16 cellular contexts compared by ENCODE assay signal in genomic region chr1:209780276-209780675, GRCh38. TPM values are rescaled to one million over a fixed set of nuclear protein-coding genes. Genes with fewer than 3 reads are reported as not detected.
A peak's percentile ranks its signal among the peaks of the same experiment; 100 is the strongest.
DNase-seq lines count a peak whose midpoint lies in the region; ATAC-seq, FAIRE-seq and TF ChIP-seq lines count a peak whose summit lies in the region.
"Had no signal": no experiment of that assay in that cellular context is flagged by ENCODE, and none has a peak within 500 bp of the region (broad histone marks: within the 10 kb centered on the region; RNA-seq: fewer than 3 reads in every experiment).

No MANE protein-coding gene starts in this region.

- H3K4me1 Mint-ChIP-seq in CD4-positive, alpha-beta memory T cell = peaks cover 24 to 60% (median 45%) of the 10 kb centered on the region in 4 donors
- H3K4me1 Mint-ChIP-seq in naive thymus-derived CD8-positive, alpha-beta T cell = peaks cover 15 to 63% (median 51%) of the 10 kb centered on the region in 4 donors

- no peak for TF ChIP-seq CTCF in bronchial epithelial cell (IDR thresholded peaks at IDR 0.05; ENCODE audit: insufficient read depth, low read length, severe bottlenecking)

- H3K9me3 ChIP-seq in CD4-positive, alpha-beta memory T cell (ENCODE audit: control insufficient read depth in 1 of 2, low read length in 2 of 2) = no peaks in the 10 kb centered on the region

- peaks cover 0 to 3% of the 10 kb centered on the region in 2 donors for H3K27me3 Mint-ChIP-seq in CD4-positive, alpha-beta memory T cell
- H3K27me3 Mint-ChIP-seq in naive thymus-derived CD8-positive, alpha-beta T cell = peaks cover 0 to 3% (median 0%) of the 10 kb centered on the region in 5 donors

- in situ Hi-C loops in KBM-7 (cut with MboI; ENCODE audit: low pct_unique_long_range_greater_than_20kb, low sequenced_read_pairs) = no loop called here

- peak overlapping the region in 5 of 7 donors; percentile 17 to 81 (median 60) for H3K27ac Mint-ChIP-seq in CD4-positive, alpha-beta memory T cell
- peak overlapping the region; percentile 33 to 91 (median 56) for H3K27ac Mint-ChIP-seq in naive thymus-derived CD8-positive, alpha-beta T cell

- no peak for DNase-seq in CD4-positive, alpha-beta memory T cell
- DNase-seq in GM19239 (ENCODE audit: insufficient read length, low spot score) (no peak), bronchial epithelial cell (ENCODE audit: low read depth) (peak; percentile 20), KBM-7 (no peak)
- no peak for DNase-seq in naive thymus-derived CD8-positive, alpha-beta T cell
- DNase-seq: activated CD4-positive, alpha-beta T cell treated with anti-CD3 and anti-CD28 coated beads for 4 hours; cortex of kidney; NCI-H2029; NCI-H446 treated with DMSO at 0.1 percent for 48 hours; occipital lobe; stimulated activated CD4-positive, alpha-beta T cell treated with anti-CD3 and anti-CD28 coated beads, Interleukin-4, amount 100 ng/mL, for 1 hour had no signal

- H3K36me3 ChIP-seq in CD4-positive, alpha-beta memory T cell (ENCODE audit: insufficient read depth, low read length) = peaks cover 68% of the 10 kb centered on the region
- peaks cover 2% of the 10 kb centered on the region for H3K36me3 ChIP-seq in bronchial epithelial cell (ENCODE audit: control insufficient read depth, insufficient read depth, low read length)

- POLR2A ChIA-PET in CD4-positive, alpha-beta memory T cell (lab: Charles Lee; ENCODE audit: partially characterized antibody) = interaction anchor here (1.7 to 31.0 kb wide), 2 partner anchors 21 to 43 kb away, joined by 5 to 1778 read pairs; partner anchors contain the start of gene TRAF3IP3
- POLR2A ChIA-PET in naive thymus-derived CD8-positive, alpha-beta T cell (lab: Charles Lee) = interaction anchor here (0.6 to 26.4 kb wide), 5 partner anchors 8 to 46 kb away, joined by 3 to 1192 read pairs (median 4); partner anchors contain the start of gene TRAF3IP3

- ATAC-seq in naive thymus-derived CD8-positive, alpha-beta T cell = no peak
- ATAC-seq in HG02885 (IDR thresholded peaks at IDR 0.05; ENCODE audit: poor library complexity, unreplicated experiment) (no peak), GM19452 (IDR thresholded peaks at IDR 0.05; ENCODE audit: unreplicated experiment) (no peak)

- H3K4me3 Mint-ChIP-seq in CD4-positive, alpha-beta memory T cell = no peak overlapping the region
- H3K4me3 Mint-ChIP-seq in naive thymus-derived CD8-positive, alpha-beta T cell = no peak overlapping the region

- H3K9me3 Mint-ChIP-seq in CD4-positive, alpha-beta memory T cell = peaks cover 0 to 4% (median 0%) of the 10 kb centered on the region in 8 donors
- H3K9me3 Mint-ChIP-seq in naive thymus-derived CD8-positive, alpha-beta T cell = no peaks in the 10 kb centered on the region

- peaks cover 42% of the 10 kb centered on the region for H3K4me1 ChIP-seq in CD4-positive, alpha-beta memory T cell (ENCODE audit: insufficient read depth, low read length)

- no peak overlapping the region for H3K27ac ChIP-seq in CD4-positive, alpha-beta memory T cell (ENCODE audit: low read depth, low read length)

- peak; percentile 18 for FAIRE-seq in GM19239 (lab: Jason Lieb, UNC)
- peak; percentile 62 for FAIRE-seq in bronchial epithelial cell (lab: Jason Lieb, UNC)

- H3K27me3 ChIP-seq in CD4-positive, alpha-beta memory T cell (ENCODE audit: insufficient read depth, low read length) = no peaks in the 10 kb centered on the region
- H3K27me3 ChIP-seq in bronchial epithelial cell (ENCODE audit: control insufficient read depth, insufficient read depth, low read length) = no peaks in the 10 kb centered on the region

- H3K36me3 Mint-ChIP-seq in CD4-positive, alpha-beta memory T cell = peaks cover 53 to 61% of the 10 kb centered on the region in 2 donors
- H3K36me3 Mint-ChIP-seq in naive thymus-derived CD8-positive, alpha-beta T cell = peaks cover 4 to 23% (median 21%) of the 10 kb centered on the region in 3 donors

- H3K4me3 ChIP-seq in CD4-positive, alpha-beta memory T cell (ENCODE audit: low read length in 2 of 2) = no peak overlapping the region
- no peak overlapping the region for H3K4me3 ChIP-seq in bronchial epithelial cell (ENCODE audit: low read depth, low read length)

- intact Hi-C loops in CD4-positive, alpha-beta memory T cell (cut with micrococcal nuclease) = loop anchor here (5.0 kb wide), 1 partner anchor 33 kb away; no protein-coding TSS in a partner anchor

- CTCF ChIA-PET in CD4-positive, alpha-beta memory T cell (lab: Charles Lee; ENCODE audit: partially characterized antibody) = interaction anchor here (1.7 to 6.0 kb wide), 2 partner anchors 11 to 44 kb away, joined by 5 to 28 read pairs; no protein-coding TSS in a partner anchor

RNA-seq across cellular contexts. Expression of gene C1orf74, which starts 4.1 kb away (rescaled TPM):
- 1 to 10 TPM; 1.2 TPM for total RNA-seq in CD4-positive, alpha-beta memory T cell
- polyA plus RNA-seq in CD4-positive, alpha-beta memory T cell = under 1 TPM in 1 of 2 donors, not detected in 1; 0.41 TPM
- total RNA-seq in bronchial epithelial cell = 6.8 and 11.6 TPM in 2 replicates
- total RNA-seq in naive thymus-derived CD8-positive, alpha-beta T cell = 1 to 10 TPM; 1.7 to 1.8 TPM
- under 1 TPM; 0.30 to 0.88 (median 0.55) TPM for polyA plus RNA-seq in naive thymus-derived CD8-positive, alpha-beta T cell

RNA-seq across cellular contexts. Expression of gene TRAF3IP3, which starts 24.4 kb away (rescaled TPM):
- total RNA-seq in CD4-positive, alpha-beta memory T cell = 100 to 1,000 TPM; 571 to 574 TPM
- 100 to 1,000 TPM; 435 to 487 TPM for polyA plus RNA-seq in CD4-positive, alpha-beta memory T cell
- total RNA-seq in bronchial epithelial cell = not detected in 2 replicates
- 100 to 1,000 TPM; 701 to 717 TPM for total RNA-seq in naive thymus-derived CD8-positive, alpha-beta T cell
- 100 to 1,000 TPM; 333 to 540 (median 423) TPM for polyA plus RNA-seq in naive thymus-derived CD8-positive, alpha-beta T cell
- total RNA-seq: epithelial cell of proximal tubule, glomerular endothelial cell had no signal

RNA-seq across cellular contexts. Expression of gene IRF6, which starts 25.7 kb away (rescaled TPM):
- total RNA-seq in CD4-positive, alpha-beta memory T cell = under 1 TPM; 0.15 to 0.50 TPM
- polyA plus RNA-seq in CD4-positive, alpha-beta memory T cell = under 1 TPM in 1 of 2 donors, not detected in 1; 0.42 TPM
- 175 and 226 TPM in 2 replicates for total RNA-seq in bronchial epithelial cell
- 1 to 10 TPM; 2.4 to 2.6 TPM for total RNA-seq in naive thymus-derived CD8-positive, alpha-beta T cell
- 1 to 10 TPM in 1 of 3 donors, under 1 TPM in 2; 0.49 to 2.1 (median 0.86) TPM for polyA plus RNA-seq in naive thymus-derived CD8-positive, alpha-beta T cell
- total RNA-seq: T-helper 2 cell treated with Interferon-gamma antibody and Interleukin-4, amounts not matched to agents 100 ng/mL and 5 ng/mL, for 36 hours had no signal

RNA-seq across cellular contexts. Expression of gene UTP25, which starts 47.5 kb away (rescaled TPM):
- total RNA-seq in CD4-positive, alpha-beta memory T cell = 10 to 100 TPM; 13.4 to 13.6 TPM
- polyA plus RNA-seq in CD4-positive, alpha-beta memory T cell = 1 to 10 TPM; 3.7 to 5.4 TPM
- total RNA-seq in bronchial epithelial cell = 2.9 and 6.3 TPM in 2 replicates
- 10 to 100 TPM; 15.2 to 15.6 TPM for total RNA-seq in naive thymus-derived CD8-positive, alpha-beta T cell
- polyA plus RNA-seq in naive thymus-derived CD8-positive, alpha-beta T cell = 1 to 10 TPM; 3.0 to 5.6 (median 3.1) TPM

Comparison
In these comparisons a context has a peak if more than half of its experiments do, and no peak if none do; other contexts are left out.
1. RNA of gene TRAF3IP3, which starts 24.4 kb away (total RNA-seq): 701 to 717 TPM in naive thymus-derived CD8-positive, alpha-beta T cell and 571 to 574 TPM in CD4-positive, alpha-beta memory T cell; not detected in bronchial epithelial cell; every median in the first group is over 100 times any median in the second.
2. RNA of gene IRF6, which starts 25.7 kb away (total RNA-seq): 175 to 226 TPM in bronchial epithelial cell; 2.4 to 2.6 TPM in naive thymus-derived CD8-positive, alpha-beta T cell and 0.15 to 0.50 TPM in CD4-positive, alpha-beta memory T cell; every median in the first group is over 10 times any median in the second.